Comparison of ENCODE assay signal across 19 cellular contexts in the genomic region with DNA sequence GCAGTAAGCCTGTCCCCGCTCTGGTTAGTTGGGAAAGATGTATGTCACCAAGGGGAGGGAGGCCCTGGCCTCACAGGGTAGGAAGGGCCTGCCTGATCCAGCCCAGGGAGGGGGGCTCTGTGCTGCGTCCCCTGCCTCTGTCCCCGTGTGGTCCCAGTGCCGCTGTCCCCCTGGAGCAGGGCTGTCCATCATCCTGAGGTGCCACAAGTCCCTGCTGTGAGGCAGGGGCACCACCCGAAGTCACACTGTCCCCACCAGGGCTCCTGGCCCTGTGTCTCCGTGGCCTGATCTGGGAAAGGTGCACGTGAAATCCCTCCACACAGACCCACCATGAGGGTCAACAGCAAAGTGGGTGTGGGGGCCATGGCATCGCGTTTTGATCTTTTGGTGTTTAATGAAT. TPM values are rescaled to one million over a fixed set of nuclear protein-coding genes. Genes with fewer than 3 reads are reported as not detected.
DNase-seq lines count a peak whose midpoint lies in the region; ATAC-seq, FAIRE-seq and TF ChIP-seq lines count a peak whose summit lies in the region.
"Had no signal": no experiment of that assay in that cellular context is flagged by ENCODE, and none has a peak within 500 bp of the region (broad histone marks: within the 10 kb centered on the region; RNA-seq: fewer than 3 reads in every experiment).

No MANE protein-coding gene starts in this region.

- H4K20me1 ChIP-seq in HepG2 (ENCODE audit: insufficient read depth, low read length) (no peaks in the 10 kb centered on the region), neural progenitor cell (ENCODE audit: low read depth) (no peaks in the 10 kb centered on the region)

- H2AFZ ChIP-seq in HepG2 (ENCODE audit: low read length) (no peak overlapping the region), neural progenitor cell (replicated peaks) (no peak overlapping the region)
- H2AFZ ChIP-seq: GM23338 had no signal

- no peaks in the 10 kb centered on the region for H3F3A ChIP-seq in neural progenitor cell (ENCODE audit: low read depth)

- H3K36me3 ChIP-seq in right lobe of liver = no peaks in the 10 kb centered on the region
- H3K36me3 ChIP-seq in HepG2 (replicated peaks in 1 of 2; ENCODE audit: control insufficient read depth in 1 of 2, insufficient read depth in 2 of 2, low read length in 2 of 2) = no peaks in the 10 kb centered on the region
- H3K36me3 ChIP-seq in neural progenitor cell = no peaks in the 10 kb centered on the region
- H3K36me3 ChIP-seq: Peyer's patch had no signal

- peaks cover 7% of the 10 kb centered on the region for H3K27me3 Mint-ChIP-seq in activated T-cell treated with anti-CD3 and anti-CD28 coated beads, Interleukin-2, amount 50 U/mL, for 72 hours (ENCODE audit: low read depth)
- H3K27me3 Mint-ChIP-seq in neural progenitor cell (ENCODE audit: insufficient read depth, low read depth) = peaks cover 9% of the 10 kb centered on the region

- no peak overlapping the region for H3K4me3 Mint-ChIP-seq in activated T-cell treated with anti-CD3 and anti-CD28 coated beads, Interleukin-2, amount 50 U/mL, for 72 hours
- H3K4me3 Mint-ChIP-seq in neural progenitor cell = no peak overlapping the region
- H3K4me3 Mint-ChIP-seq: CD4-positive, alpha-beta memory T cell; GM23338 had no signal

- no peak for TF ChIP-seq CTCF in right lobe of liver (IDR thresholded peaks at IDR 0.05)
- no peak for TF ChIP-seq CTCF in HepG2 (CRISPR knock-in tag; IDR thresholded peaks at IDR 0.05)
- TF ChIP-seq CTCF in neural progenitor cell (IDR thresholded peaks at IDR 0.05) = no peak

- H3K4me2 ChIP-seq in HepG2 (ENCODE audit: low read depth, low read length) (no peak overlapping the region), neural progenitor cell (no peak overlapping the region)
- H3K4me2 ChIP-seq: GM23338 had no signal

- H3K27me3 ChIP-seq in right lobe of liver = no peaks in the 10 kb centered on the region
- peaks cover 9 to 45% of the 10 kb centered on the region in 2 experiments; a peak in 4 of 5 replicates for H3K27me3 ChIP-seq in HepG2 (ENCODE audit: control insufficient read depth in 1 of 2, insufficient read depth in 2 of 2, low read length in 2 of 2)
- peaks cover 20% of the 10 kb centered on the region for H3K27me3 ChIP-seq in neural progenitor cell
- H3K27me3 ChIP-seq: Peyer's patch had no signal

- peak; percentile 13 for DNase-seq in activated T-cell treated with anti-CD3 and anti-CD28 coated beads, Interleukin-2, amount 50 U/mL, for 1 hour
- DNase-seq in activated T-cell treated with anti-CD3 and anti-CD28 coated beads, Interleukin-2, amount 50 U/mL, for 72 hours = no peak
- DNase-seq in right lobe of liver = peak in 2 of 3 donors; percentile 17 to 25
- no peak for DNase-seq in HepG2 (ENCODE audit: low spot score)
- DNase-seq in neural progenitor cell (ENCODE audit: low spot score) = no peak
- DNase-seq in HTR-8/SVneo (ENCODE audit: insufficient read length, low spot score) = no peak
- DNase-seq in stimulated activated CD4-positive, alpha-beta T cell treated with anti-CD3 and anti-CD28 coated beads, Interleukin-1b, Interleukin-23, amount 100 ng/mL, for 48 hours = no peak
- DNase-seq in ACHN = no peak
- DNase-seq: CD4-positive, alpha-beta memory T cell; DMS153; GDM1; KG1; NCI-H1105 treated with DMSO at 0.1 percent for 48 hours; NCI-H1694 had no signal

- H3K4me3 ChIP-seq in right lobe of liver = no peak overlapping the region
- no peak overlapping the region for H3K4me3 ChIP-seq in HepG2 (replicated peaks in 1 of 3; ENCODE audit: insufficient read depth in 1 of 3, low read depth in 2 of 3, low read length in 3 of 3)
- no peak overlapping the region for H3K4me3 ChIP-seq in neural progenitor cell
- H3K4me3 ChIP-seq: GM23338, Peyer's patch had no signal

- TF ChIP-seq POLR2A in right lobe of liver (IDR thresholded peaks at IDR 0.05) = no peak
- no peak for TF ChIP-seq POLR2A in HepG2 (IDR thresholded peaks at IDR 0.05; ENCODE audit: insufficient read depth in 1 of 2, low read depth in 2 of 2, low read length in 2 of 2)

- H3K79me2 ChIP-seq in HepG2 (ENCODE audit: insufficient read depth, low read length) (no peaks in the 10 kb centered on the region), neural progenitor cell (ENCODE audit: low read depth) (no peaks in the 10 kb centered on the region)

- ATAC-seq in activated T-cell treated with anti-CD3 and anti-CD28 coated beads, Interleukin-2, amount 50 U/mL, for 72 hours (replicated peaks in 1 of 2) = no peak
- ATAC-seq in right lobe of liver = no peak
- ATAC-seq in HepG2 = no peak; the same call in 2 of the 3 replicates
- ATAC-seq: GM23338 had no signal

- no peaks in the 10 kb centered on the region for H3K36me3 Mint-ChIP-seq in activated T-cell treated with anti-CD3 and anti-CD28 coated beads, Interleukin-2, amount 50 U/mL, for 72 hours (ENCODE audit: insufficient read depth in 2 of 2)
- H3K36me3 Mint-ChIP-seq in neural progenitor cell = no peaks in the 10 kb centered on the region
- H3K36me3 Mint-ChIP-seq: CD4-positive, alpha-beta memory T cell had no signal

- peaks cover 27% of the 10 kb centered on the region for H3K4me1 Mint-ChIP-seq in activated T-cell treated with anti-CD3 and anti-CD28 coated beads, Interleukin-2, amount 50 U/mL, for 72 hours (ENCODE audit: low read depth)
- peaks cover 15% of the 10 kb centered on the region for H3K4me1 Mint-ChIP-seq in neural progenitor cell

- TF ChIP-seq RAD21 in HepG2 (CRISPR knock-in tag; IDR thresholded peaks at IDR 0.05) = no peak

- intact Hi-C loops in right lobe of liver (cut with DNase I) (loop anchor here in 1 of 2 donors (5.0 to 10.0 kb wide), 2 partner anchors 79 to 147 kb away; no protein-coding TSS in a partner anchor), HepG2 (cut with micrococcal nuclease; ENCODE audit: unreplicated experiment) (no loop called here)

- TF ChIP-seq EP300 in HepG2 (IDR thresholded peaks at IDR 0.05; ENCODE audit: low read depth in 2 of 2, low read length in 2 of 2) (no peak), HepG2 (CRISPR knock-in tag; IDR thresholded peaks at IDR 0.05; ENCODE audit: borderline replicate concordance) (no peak)

- 94% methylated on average over 3 of the region's 9 CpGs for WGBS in right lobe of liver (ENCODE audit: insufficient coverage, low coverage, low lambda C conversion rate, missing lambda C conversion rate)
- WGBS in HepG2 (ENCODE audit: low lambda C conversion rate) = 16% methylated on average over 3 of the region's 9 CpGs

- POLR2A ChIA-PET in HepG2 (lab: Yijun Ruan, JAX) = no interaction called here

- in situ Hi-C loops in HepG2 (cut with HindIII; ENCODE audit: extremely low pct_ligation_motif_present, low pct_unique_long_range_greater_than_20kb) = no loop called here
- in situ Hi-C loops in ACHN (cut with HindIII; ENCODE audit: low pct_ligation_motif_present, low pct_unique_long_range_greater_than_20kb, low sequenced_read_pairs) = no loop called here

- H3K9ac ChIP-seq in HepG2 (ENCODE audit: insufficient read depth, low read depth, low read length) (no peak overlapping the region), neural progenitor cell (no peak overlapping the region)

- H3K4me1 ChIP-seq in right lobe of liver (no peaks in the 10 kb centered on the region), HepG2 (ENCODE audit: insufficient read depth, low read length) (no peaks in the 10 kb centered on the region), neural progenitor cell (peaks cover 10% of the 10 kb centered on the region)

- FAIRE-seq in HepG2 (lab: Jason Lieb, UNC) (no peak), HTR-8/SVneo (lab: Jason Lieb, UNC) (no peak)
- FAIRE-seq: GM19239 had no signal

- H3K27ac ChIP-seq in right lobe of liver = no peak overlapping the region
- no peak overlapping the region for H3K27ac ChIP-seq in HepG2 (ENCODE audit: extremely low read length, insufficient read depth, low read length)
- no peak overlapping the region for H3K27ac ChIP-seq in neural progenitor cell
- H3K27ac ChIP-seq: Peyer's patch had no signal

- no TSS peak for BruUV-seq in HepG2 (replicated peaks; lab: Mats Ljungman, UMichigan)

- CTCF ChIA-PET in HepG2 (lab: Yijun Ruan, JAX; ENCODE audit: low intra/inter-chr PET ratio, low total read pairs) = no interaction called here

- H3K27ac Mint-ChIP-seq in activated T-cell treated with anti-CD3 and anti-CD28 coated beads, Interleukin-2, amount 50 U/mL, for 72 hours = no peak overlapping the region
- H3K27ac Mint-ChIP-seq in neural progenitor cell = peak overlapping the region; percentile 17
- H3K27ac Mint-ChIP-seq: GM23338 had no signal

- no peaks in the 10 kb centered on the region for H3K9me3 ChIP-seq in right lobe of liver
- H3K9me3 ChIP-seq in HepG2 (ENCODE audit: low read length) = no peaks in the 10 kb centered on the region
- no peaks in the 10 kb centered on the region for H3K9me3 ChIP-seq in neural progenitor cell (ENCODE audit: low read depth)
- H3K9me3 ChIP-seq: Peyer's patch had no signal

- no peaks in the 10 kb centered on the region for H3K9me3 Mint-ChIP-seq in activated T-cell treated with anti-CD3 and anti-CD28 coated beads, Interleukin-2, amount 50 U/mL, for 72 hours
- H3K9me3 Mint-ChIP-seq in neural progenitor cell = no peaks in the 10 kb centered on the region
- H3K9me3 Mint-ChIP-seq: CD4-positive, alpha-beta memory T cell had no signal

RNA-seq across cellular contexts. Expression of a gene that starts 11.7 kb away (rescaled TPM):
- total RNA-seq in activated T-cell treated with anti-CD3 and anti-CD28 coated beads, Interleukin-2, amount 50 U/mL, for 72 hours = under 1 TPM; 0.35 to 0.53 TPM
- total RNA-seq in right lobe of liver (not detected), HepG2 (2016; rRNA removed; fragmentation: Illumina TruSeq; extraction: Trizol) (not detected in 2 replicates), neural progenitor cell (ENCODE audit: low replicate concordance) (1.1 TPM in 1 of 2 replicates, not detected in the other)
- total RNA-seq in HepG2 (2016; cell fraction: cytosol; rRNA removed; fragmentation: Illumina TruSeq; extraction: Trizol; ENCODE audit: low read depth) = not detected in 2 replicates
- total RNA-seq in HepG2 (2016; cell fraction: insoluble cytoplasmic fraction; rRNA removed; fragmentation: Illumina TruSeq; extraction: Trizol) = not detected in 2 replicates
- total RNA-seq in HepG2 (2016; cell fraction: membrane; rRNA removed; fragmentation: Illumina TruSeq; extraction: Trizol) = not detected in 2 replicates
- not detected in 2 replicates for total RNA-seq in HepG2 (2016; cell fraction: nucleus; rRNA removed; fragmentation: Illumina TruSeq; extraction: Trizol)
- 0.11 TPM in 1 of 2 replicates, not detected in the other for polyA plus RNA-seq in HepG2 (2011; rRNA removed)
- not detected in 2 replicates for polyA plus RNA-seq in HepG2 (2011; cell fraction: cytosol; rRNA removed)
- polyA plus RNA-seq in HepG2 (2011; cell fraction: nucleus; rRNA removed) = 0.14 and 0.18 TPM in 2 replicates
- polyA plus RNA-seq in HepG2 (2012) = not detected in 2 replicates
- not detected in 2 replicates for polyA plus RNA-seq in HepG2 (2016; cell fraction: cytosol; fragmentation: Illumina TruSeq; extraction: Trizol; ENCODE audit: low read depth)
- not detected in 2 replicates for polyA plus RNA-seq in HepG2 (2016; cell fraction: insoluble cytoplasmic fraction; fragmentation: Illumina TruSeq; extraction: Trizol; ENCODE audit: low read depth)
- not detected in 2 replicates for polyA plus RNA-seq in HepG2 (2016; cell fraction: membrane; fragmentation: Illumina TruSeq; extraction: Trizol; ENCODE audit: low read depth)
- not detected in 2 replicates for polyA plus RNA-seq in HepG2 (2016; cell fraction: nucleus; fragmentation: Illumina TruSeq; extraction: Trizol; ENCODE audit: insufficient read depth, low read depth)
- 0.07 TPM in 1 of 2 replicates, not detected in the other for polyA minus RNA-seq in HepG2 (2011; rRNA and poly(A)+ RNA removed; ENCODE audit: low replicate concordance)
- not detected in 2 replicates for polyA minus RNA-seq in HepG2 (2011; cell fraction: cytosol; rRNA and poly(A)+ RNA removed)
- polyA minus RNA-seq in HepG2 (2011; cell fraction: nucleus; rRNA and poly(A)+ RNA removed) = not detected in 2 replicates
- total RNA-seq: A172; CD4-positive, alpha-beta memory T cell; Peyer's patch had no signal

RNA-seq across cellular contexts. Expression of a gene that starts 41.8 kb away (rescaled TPM):
- total RNA-seq in activated T-cell treated with anti-CD3 and anti-CD28 coated beads, Interleukin-2, amount 50 U/mL, for 72 hours = 1 to 10 TPM in 1 of 2 donors, under 1 TPM in 1; 0.53 to 1.0 TPM
- total RNA-seq in right lobe of liver (under 1 TPM in 5 of 6 experiments, not detected in 1; 0.31 to 0.74 (median 0.44) TPM), HepG2 (2016; rRNA removed; fragmentation: Illumina TruSeq; extraction: Trizol) (0.11 TPM in 1 of 2 replicates, not detected in the other), neural progenitor cell (ENCODE audit: low replicate concordance) (15.0 and 33.0 TPM in 2 replicates)
- not detected in 2 replicates for total RNA-seq in HepG2 (2016; cell fraction: cytosol; rRNA removed; fragmentation: Illumina TruSeq; extraction: Trizol; ENCODE audit: low read depth)
- not detected in 2 replicates for total RNA-seq in HepG2 (2016; cell fraction: insoluble cytoplasmic fraction; rRNA removed; fragmentation: Illumina TruSeq; extraction: Trizol)
- total RNA-seq in HepG2 (2016; cell fraction: membrane; rRNA removed; fragmentation: Illumina TruSeq; extraction: Trizol) = 0.24 TPM in 1 of 2 replicates, not detected in the other
- total RNA-seq in HepG2 (2016; cell fraction: nucleus; rRNA removed; fragmentation: Illumina TruSeq; extraction: Trizol) = 0.50 TPM in 1 of 2 replicates, not detected in the other
- 2.9 and 4.3 TPM in 2 replicates for polyA plus RNA-seq in HepG2 (2011; rRNA removed)
- polyA plus RNA-seq in HepG2 (2011; cell fraction: cytosol; rRNA removed) = 1.2 and 2.5 TPM in 2 replicates
- polyA plus RNA-seq in HepG2 (2011; cell fraction: nucleus; rRNA removed) = 22.1 and 28.5 TPM in 2 replicates
- 1.7 and 1.9 TPM in 2 replicates for polyA plus RNA-seq in HepG2 (2012)
- polyA plus RNA-seq in HepG2 (2016; cell fraction: cytosol; fragmentation: Illumina TruSeq; extraction: Trizol; ENCODE audit: low read depth) = 0.14 TPM in 1 of 2 replicates, not detected in the other
- polyA plus RNA-seq in HepG2 (2016; cell fraction: insoluble cytoplasmic fraction; fragmentation: Illumina TruSeq; extraction: Trizol; ENCODE audit: low read depth) = not detected in 2 replicates
- polyA plus RNA-seq in HepG2 (2016; cell fraction: membrane; fragmentation: Illumina TruSeq; extraction: Trizol; ENCODE audit: low read depth) = 0.15 and 0.16 TPM in 2 replicates
- 0.61 TPM in 1 of 2 replicates, not detected in the other for polyA plus RNA-seq in HepG2 (2016; cell fraction: nucleus; fragmentation: Illumina TruSeq; extraction: Trizol; ENCODE audit: insufficient read depth, low read depth)
- polyA minus RNA-seq in HepG2 (2011; rRNA and poly(A)+ RNA removed; ENCODE audit: low replicate concordance) = 3.2 TPM in 1 of 2 replicates, not detected in the other
- 0.59 and 1.6 TPM in 2 replicates for polyA minus RNA-seq in HepG2 (2011; cell fraction: cytosol; rRNA and poly(A)+ RNA removed)
- polyA minus RNA-seq in HepG2 (2011; cell fraction: nucleus; rRNA and poly(A)+ RNA removed) = 5.0 TPM in 2 replicates
- total RNA-seq: A172, NCI-H460 had no signal

Comparison
In these comparisons a context has a peak if more than half of its experiments do, and no peak if none do; other contexts are left out.
1. DNase-seq: peak in activated T-cell treated with anti-CD3 and anti-CD28 coated beads, Interleukin-2, amount 50 U/mL, for 1 hour (single experiment) and right lobe of liver (2 of 3); none in activated T-cell treated with anti-CD3 and anti-CD28 coated beads, Interleukin-2, amount 50 U/mL, for 72 hours (0 of 2), HepG2 (single experiment), neural progenitor cell (single experiment), HTR-8/SVneo (single experiment), stimulated activated CD4-positive, alpha-beta T cell treated with anti-CD3 and anti-CD28 coated beads, Interleukin-1b, Interleukin-23, amount 100 ng/mL, for 48 hours (single experiment) and ACHN (single experiment).